ENCODE assay signal across 14 cellular contexts in the genomic region with DNA sequence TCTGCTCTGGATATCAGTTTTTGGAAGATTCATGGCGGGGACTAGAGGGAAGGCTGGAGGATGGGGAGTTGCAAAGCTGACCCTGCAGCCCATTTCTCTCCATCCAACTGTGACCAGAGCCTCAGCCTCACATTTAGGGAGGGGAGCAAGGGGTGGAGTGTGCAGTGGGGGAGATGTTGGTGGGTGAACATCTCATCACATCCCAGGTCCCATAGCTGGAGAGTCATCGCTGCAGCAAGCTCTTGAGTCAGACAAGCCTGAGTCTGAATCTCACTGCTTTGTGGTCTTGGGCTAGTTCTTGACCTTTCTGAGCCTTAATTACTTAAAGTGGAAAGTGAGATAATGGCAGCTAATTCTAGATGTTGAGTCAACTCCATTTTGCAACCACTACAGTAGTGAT. TPM values are rescaled to one million over a fixed set of nuclear protein-coding genes. Genes with fewer than 3 reads are reported as not detected.
DNase-seq lines count a peak whose midpoint lies in the region; ATAC-seq lines count a peak whose summit lies in the region.
"Had no signal": no experiment of that assay in that cellular context is flagged by ENCODE, and none has a peak within 500 bp of the region (broad histone marks: within the 10 kb centered on the region; RNA-seq: fewer than 3 reads in every experiment).

No MANE protein-coding gene starts in this region.

- H3K4me1 Mint-ChIP-seq in activated naive CD8-positive, alpha-beta T cell treated with anti-CD3 and anti-CD28 coated beads, Interleukin-2, amount 50 U/mL, for 24 hours: no peaks in the 10 kb centered on the region
- peaks cover 5% of the 10 kb centered on the region for H3K4me1 Mint-ChIP-seq in activated naive CD8-positive, alpha-beta T cell treated with anti-CD3 and anti-CD28 coated beads for 36 hours
- peaks cover 12% of the 10 kb centered on the region for H3K4me1 Mint-ChIP-seq in stimulated activated naive CD8-positive, alpha-beta T cell treated with anti-CD3 and anti-CD28 coated beads, Interleukin-15, amount 100 ng/mL, for 72 hours
- H3K4me1 Mint-ChIP-seq in stimulated activated effector memory CD8-positive, alpha-beta T cell treated with anti-CD3 and anti-CD28 coated beads, Interleukin-12 subunit alpha, Interleukin-12 subunit beta, amount 100 ng/mL, for 72 hours: no peaks in the 10 kb centered on the region
- H3K4me1 Mint-ChIP-seq: B cell had no signal

- no peak for DNase-seq in activated naive CD8-positive, alpha-beta T cell treated with anti-CD3 and anti-CD28 coated beads, Interleukin-2, amount 50 U/mL, for 24 hours
- DNase-seq in activated naive CD8-positive, alpha-beta T cell treated with anti-CD3 and anti-CD28 coated beads for 36 hours: no peak
- DNase-seq in stimulated activated naive CD8-positive, alpha-beta T cell treated with anti-CD3 and anti-CD28 coated beads, Interleukin-15, Interleukin-2, amounts not matched to agents 100 U/mL and 50 U/mL, for 24 hours: no peak
- no peak for DNase-seq in stimulated activated naive CD8-positive, alpha-beta T cell treated with anti-CD3 and anti-CD28 coated beads, Interleukin-15, amount 100 ng/mL, for 72 hours
- no peak for DNase-seq in stimulated activated effector memory CD8-positive, alpha-beta T cell treated with anti-CD3 and anti-CD28 coated beads, Interleukin-12 subunit alpha, Interleukin-12 subunit beta, amount 100 ng/mL, for 72 hours (ENCODE audit: low spot score in 2 of 2)
- DNase-seq in iPS-NIHi11 (ENCODE audit: low spot score): no peak
- DNase-seq: AML-193; Caco-2; Calu3; CD4-positive, alpha-beta T cell; CD8-positive, alpha-beta T cell; GF-D8 had no signal

- peak; percentile 83 for ATAC-seq in activated naive CD8-positive, alpha-beta T cell treated with anti-CD3 and anti-CD28 coated beads, Interleukin-2, amount 50 U/mL, for 24 hours
- peak; percentile 66 for ATAC-seq in stimulated activated naive CD8-positive, alpha-beta T cell treated with anti-CD3 and anti-CD28 coated beads, Interleukin-15, Interleukin-2, amounts not matched to agents 100 U/mL and 50 U/mL, for 24 hours
- ATAC-seq in stimulated activated naive CD8-positive, alpha-beta T cell treated with anti-CD3 and anti-CD28 coated beads, Interleukin-15, amount 100 ng/mL, for 72 hours: no peak
- ATAC-seq in stimulated activated effector memory CD8-positive, alpha-beta T cell treated with anti-CD3 and anti-CD28 coated beads, Interleukin-12 subunit alpha, Interleukin-12 subunit beta, amount 100 ng/mL, for 72 hours: peak; percentile 31
- ATAC-seq: A549; CD8-positive, alpha-beta T cell had no signal

- no peak overlapping the region for H3K27ac Mint-ChIP-seq in activated naive CD8-positive, alpha-beta T cell treated with anti-CD3 and anti-CD28 coated beads, Interleukin-2, amount 50 U/mL, for 24 hours
- H3K27ac Mint-ChIP-seq in activated naive CD8-positive, alpha-beta T cell treated with anti-CD3 and anti-CD28 coated beads for 36 hours: no peak overlapping the region
- H3K27ac Mint-ChIP-seq in stimulated activated naive CD8-positive, alpha-beta T cell treated with anti-CD3 and anti-CD28 coated beads, Interleukin-15, amount 100 ng/mL, for 72 hours: no peak overlapping the region
- H3K27ac Mint-ChIP-seq in stimulated activated effector memory CD8-positive, alpha-beta T cell treated with anti-CD3 and anti-CD28 coated beads, Interleukin-12 subunit alpha, Interleukin-12 subunit beta, amount 100 ng/mL, for 72 hours: no peak overlapping the region
- H3K27ac Mint-ChIP-seq: B cell; CD4-positive, alpha-beta T cell; CD8-positive, alpha-beta T cell had no signal

- no peaks in the 10 kb centered on the region for H3K36me3 Mint-ChIP-seq in activated naive CD8-positive, alpha-beta T cell treated with anti-CD3 and anti-CD28 coated beads, Interleukin-2, amount 50 U/mL, for 24 hours (ENCODE audit: low read depth)
- H3K36me3 Mint-ChIP-seq in activated naive CD8-positive, alpha-beta T cell treated with anti-CD3 and anti-CD28 coated beads for 36 hours: no peaks in the 10 kb centered on the region
- no peaks in the 10 kb centered on the region for H3K36me3 Mint-ChIP-seq in stimulated activated effector memory CD8-positive, alpha-beta T cell treated with anti-CD3 and anti-CD28 coated beads, Interleukin-12 subunit alpha, Interleukin-12 subunit beta, amount 100 ng/mL, for 72 hours
- H3K36me3 Mint-ChIP-seq: CD8-positive, alpha-beta T cell had no signal

- H3K9me3 Mint-ChIP-seq in activated naive CD8-positive, alpha-beta T cell treated with anti-CD3 and anti-CD28 coated beads, Interleukin-2, amount 50 U/mL, for 24 hours: no peaks in the 10 kb centered on the region
- H3K9me3 Mint-ChIP-seq in activated naive CD8-positive, alpha-beta T cell treated with anti-CD3 and anti-CD28 coated beads for 36 hours: no peaks in the 10 kb centered on the region
- H3K9me3 Mint-ChIP-seq in stimulated activated naive CD8-positive, alpha-beta T cell treated with anti-CD3 and anti-CD28 coated beads, Interleukin-15, amount 100 ng/mL, for 72 hours: no peaks in the 10 kb centered on the region
- no peaks in the 10 kb centered on the region for H3K9me3 Mint-ChIP-seq in stimulated activated effector memory CD8-positive, alpha-beta T cell treated with anti-CD3 and anti-CD28 coated beads, Interleukin-12 subunit alpha, Interleukin-12 subunit beta, amount 100 ng/mL, for 72 hours
- H3K9me3 Mint-ChIP-seq: CD4-positive, alpha-beta T cell; CD8-positive, alpha-beta T cell had no signal

- peaks cover 10% of the 10 kb centered on the region for H3K27me3 Mint-ChIP-seq in activated naive CD8-positive, alpha-beta T cell treated with anti-CD3 and anti-CD28 coated beads, Interleukin-2, amount 50 U/mL, for 24 hours
- H3K27me3 Mint-ChIP-seq in activated naive CD8-positive, alpha-beta T cell treated with anti-CD3 and anti-CD28 coated beads for 36 hours: peaks cover 11% of the 10 kb centered on the region
- peaks cover 18% of the 10 kb centered on the region for H3K27me3 Mint-ChIP-seq in stimulated activated naive CD8-positive, alpha-beta T cell treated with anti-CD3 and anti-CD28 coated beads, Interleukin-15, amount 100 ng/mL, for 72 hours

- no peak overlapping the region for H3K4me3 Mint-ChIP-seq in activated naive CD8-positive, alpha-beta T cell treated with anti-CD3 and anti-CD28 coated beads, Interleukin-2, amount 50 U/mL, for 24 hours
- H3K4me3 Mint-ChIP-seq in activated naive CD8-positive, alpha-beta T cell treated with anti-CD3 and anti-CD28 coated beads for 36 hours: no peak overlapping the region
- H3K4me3 Mint-ChIP-seq in stimulated activated naive CD8-positive, alpha-beta T cell treated with anti-CD3 and anti-CD28 coated beads, Interleukin-15, amount 100 ng/mL, for 72 hours: no peak overlapping the region
- no peak overlapping the region for H3K4me3 Mint-ChIP-seq in stimulated activated effector memory CD8-positive, alpha-beta T cell treated with anti-CD3 and anti-CD28 coated beads, Interleukin-12 subunit alpha, Interleukin-12 subunit beta, amount 100 ng/mL, for 72 hours
- H3K4me3 Mint-ChIP-seq: B cell; CD4-positive, alpha-beta T cell; CD8-positive, alpha-beta T cell had no signal

RNA-seq across cellular contexts. Expression of gene LBX1, which starts 36.1 kb away (rescaled TPM):
- not detected for total RNA-seq in activated naive CD8-positive, alpha-beta T cell treated with anti-CD3 and anti-CD28 coated beads for 36 hours
- total RNA-seq: B cell; Caco-2; Calu3; CD4-positive, alpha-beta T cell; CD8-positive, alpha-beta T cell had no signal
